8 cellular contexts compared by ENCODE assay signal in the genomic region with DNA sequence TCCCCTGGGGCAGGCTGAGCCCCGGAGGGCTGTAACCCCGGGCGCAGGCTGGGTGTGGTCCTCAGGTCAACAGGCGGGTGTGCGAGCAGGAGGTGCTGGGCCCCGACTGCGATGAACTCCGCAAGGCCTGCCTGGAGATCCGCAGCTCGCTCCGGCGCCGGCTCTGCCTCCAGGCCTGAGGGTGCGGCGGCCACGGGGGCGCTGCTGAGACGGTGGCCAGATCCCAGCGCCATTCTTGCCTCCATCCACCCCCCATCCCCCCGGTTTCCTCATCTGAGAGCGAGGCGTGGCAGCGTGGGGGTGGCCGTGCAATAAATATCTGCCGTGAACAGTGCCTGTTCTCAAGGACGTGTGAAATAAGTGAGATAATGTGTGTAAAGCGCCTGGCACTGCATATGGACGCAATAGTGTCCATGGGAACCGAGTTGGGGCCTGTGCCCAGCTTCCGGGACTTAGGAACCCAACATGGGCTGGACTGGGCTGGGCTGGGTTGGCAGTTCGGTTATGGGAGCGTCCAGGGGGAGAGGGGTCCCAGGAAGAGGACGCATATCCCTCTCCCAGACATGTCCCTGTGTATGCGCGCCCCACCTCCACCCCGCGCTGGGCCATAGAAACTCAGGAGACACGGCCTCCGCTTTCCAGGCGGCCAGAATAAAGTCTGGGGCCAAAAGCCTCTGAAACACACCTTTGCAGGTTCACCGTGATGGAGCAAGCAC. TPM values are rescaled to one million over a fixed set of nuclear protein-coding genes. Genes with fewer than 3 reads are reported as not detected.
DNase-seq lines count a peak whose midpoint lies in the region; ATAC-seq, FAIRE-seq and TF ChIP-seq lines count a peak whose summit lies in the region.

No MANE protein-coding gene starts in this region.

- DNase-seq in NCI-H510A treated with DMSO at 0.1 percent for 48 hours (lab: John Stamatoyannopoulos, UW) (peak; percentile 42), NCI-H510A (lab: John Stamatoyannopoulos, UW) (no peak), SHP77 (lab: John Stamatoyannopoulos, UW) (peak; percentile 51 to 60), astrocyte (ENCODE audit: low read depth) (peak; percentile 40), right cardiac atrium (peak; percentile 78 to 92 (median 91)), trophoblast cell (peak; percentile 30 to 51)

- H3K14ac ChIP-seq in trophoblast cell (ENCODE audit: low read length) = peak overlapping the region; percentile 80

- no peak overlapping the region for H3K23ac ChIP-seq in trophoblast cell (ENCODE audit: low read length)

- H3K27me3 Mint-ChIP-seq in astrocyte (ENCODE audit: low read depth, unreplicated experiment) = peaks cover 6% of the 10 kb centered on the region

- peak overlapping the region; percentile 87 for H4K8ac ChIP-seq in trophoblast cell (ENCODE audit: low read depth, low read length)

- H3K79me1 ChIP-seq in trophoblast cell (ENCODE audit: low read length) = peaks cover 8% of the 10 kb centered on the region

- H3K4me2 ChIP-seq in astrocyte (ENCODE audit: low read length) (peak overlapping the region; percentile 92), trophoblast cell (ENCODE audit: low read length) (peak overlapping the region; percentile 89)

- peak overlapping the region; percentile 86 for H3K4me3 Mint-ChIP-seq in astrocyte (ENCODE audit: unreplicated experiment)

- intact Hi-C loops in right cardiac atrium (cut with DNase I) = no loop called here

- H3K4ac ChIP-seq in trophoblast cell (ENCODE audit: low read depth, low read length) = no peak overlapping the region

- H2AK5ac ChIP-seq in trophoblast cell (ENCODE audit: low read length) = no peak overlapping the region

- H4K12ac ChIP-seq in trophoblast cell (ENCODE audit: low read depth, low read length) = peak overlapping the region; percentile 40

- peak; percentile 30 for TF ChIP-seq CTCF in astrocyte (IDR thresholded peaks at IDR 0.05; ENCODE audit: insufficient read depth, low read depth, low read length)

- ATAC-seq in HG03439 (IDR thresholded peaks at IDR 0.05; ENCODE audit: unreplicated experiment) (peak; percentile 7), right cardiac atrium (peak; percentile 59 to 63), GM19463 (IDR thresholded peaks at IDR 0.05; ENCODE audit: unreplicated experiment) (no peak)

- H3K36me3 ChIP-seq in astrocyte (ENCODE audit: insufficient read depth, low read length) = no peaks in the 10 kb centered on the region
- H3K36me3 ChIP-seq in trophoblast cell (ENCODE audit: control insufficient read depth in 1 of 2, insufficient read depth in 2 of 2, low read length in 2 of 2) = no peaks in the 10 kb centered on the region

- H3K27ac ChIP-seq in astrocyte (ENCODE audit: low read depth, low read length) = peak overlapping the region; percentile 68
- H3K27ac ChIP-seq in right cardiac atrium (ENCODE audit: low read length) = peak overlapping the region; percentile 80
- H3K27ac ChIP-seq in trophoblast cell (ENCODE audit: low read depth, low read length) = peak overlapping the region; percentile 54

- H3K27me3 ChIP-seq in astrocyte (ENCODE audit: insufficient read depth, low read length) = no peaks in the 10 kb centered on the region
- H3K27me3 ChIP-seq in right cardiac atrium (ENCODE audit: control insufficient read depth, insufficient read depth) = no peaks in the 10 kb centered on the region
- no peaks in the 10 kb centered on the region for H3K27me3 ChIP-seq in trophoblast cell (ENCODE audit: insufficient read depth, low read length)

- H3K18ac ChIP-seq in trophoblast cell (ENCODE audit: low read length) = peak overlapping the region; percentile 84

- no peaks in the 10 kb centered on the region for H3K4me1 Mint-ChIP-seq in astrocyte (ENCODE audit: low read depth, unreplicated experiment)

- H4K91ac ChIP-seq in trophoblast cell (ENCODE audit: low read depth, low read length) = peak overlapping the region; percentile 87

- H2AFZ ChIP-seq in astrocyte (ENCODE audit: low read depth, low read length) (peak overlapping the region; percentile 94), trophoblast cell (ENCODE audit: insufficient read depth, low read length, poor library complexity) (peak overlapping the region; percentile 46)

- no peak for FAIRE-seq in astrocyte (lab: Jason Lieb, UNC)

- H3K9me3 ChIP-seq in astrocyte (ENCODE audit: insufficient read depth, low read depth, low read length) (no peaks in the 10 kb centered on the region), right cardiac atrium (ENCODE audit: control insufficient read depth, low read length) (no peaks in the 10 kb centered on the region), trophoblast cell (ENCODE audit: insufficient read depth, low read depth, low read length) (no peaks in the 10 kb centered on the region)

- peak overlapping the region; percentile 29 for H2BK120ac ChIP-seq in trophoblast cell (ENCODE audit: insufficient read depth, low read length, poor library complexity)

- H2BK12ac ChIP-seq in trophoblast cell (ENCODE audit: low read length) = peak overlapping the region; percentile 2

- H3K4me3 ChIP-seq in astrocyte (ENCODE audit: insufficient read depth, low read depth, low read length) (peak overlapping the region; percentile 74), right cardiac atrium (ENCODE audit: low read length) (peak overlapping the region; percentile 64), trophoblast cell (ENCODE audit: low read depth, low read length) (peak overlapping the region; percentile 85)

- H3K79me2 ChIP-seq in astrocyte (ENCODE audit: insufficient read depth, low read length) (no peaks in the 10 kb centered on the region), trophoblast cell (ENCODE audit: control insufficient read depth, insufficient read depth, low read length, poor library complexity) (peaks cover 3% of the 10 kb centered on the region)

- H3K4me1 ChIP-seq in astrocyte (ENCODE audit: insufficient read depth, low read length) (peaks cover 2% of the 10 kb centered on the region), right cardiac atrium (ENCODE audit: control insufficient read depth, insufficient read depth, low read length) (no peaks in the 10 kb centered on the region), trophoblast cell (ENCODE audit: control insufficient read depth in 1 of 2, insufficient read depth in 2 of 2, low read length in 2 of 2) (peaks cover 4 to 10% of the 10 kb centered on the region in 2 experiments)

- peaks cover 4% of the 10 kb centered on the region for H4K20me1 ChIP-seq in astrocyte (ENCODE audit: insufficient read depth, low read length)

- H3K9ac ChIP-seq in astrocyte (ENCODE audit: low read length) (peak overlapping the region; percentile 83), trophoblast cell (ENCODE audit: low read length) (peak overlapping the region; percentile 64)

- H2BK5ac ChIP-seq in trophoblast cell (ENCODE audit: low read depth, low read length, poor library complexity) = peak overlapping the region; percentile 24

- peak overlapping the region; percentile 86 for H3K27ac Mint-ChIP-seq in astrocyte (ENCODE audit: unreplicated experiment)

- no peaks in the 10 kb centered on the region for H3K36me3 Mint-ChIP-seq in astrocyte (ENCODE audit: low read depth, unreplicated experiment)

- WGBS in right cardiac atrium = 6% methylated on average over 41 of the region's 41 CpGs
- WGBS in trophoblast cell (ENCODE audit: extremely low coverage, insufficient coverage, insufficient read length) = no CpG with 5 or more reads among the region's 41 CpGs

- H3K9me3 Mint-ChIP-seq in astrocyte (ENCODE audit: unreplicated experiment) = no peaks in the 10 kb centered on the region

RNA-seq across cellular contexts. Expression of gene ZNF213, which starts 15.0 kb away (rescaled TPM):
- 11.3 and 12.0 TPM in 2 replicates for total RNA-seq in astrocyte
- 1 to 10 TPM; 6.2 to 8.7 (median 7.6) TPM for total RNA-seq in right cardiac atrium
- polyA plus RNA-seq in right cardiac atrium = 7.2 TPM
- 8.3 and 8.5 TPM in 2 replicates for polyA plus RNA-seq in trophoblast cell (2013)

RNA-seq across cellular contexts. Expression of gene ZNF205, which starts 37.4 kb away (rescaled TPM):
- total RNA-seq in astrocyte (13.2 and 15.4 TPM in 2 replicates), right cardiac atrium (10 to 100 TPM in 1 of 4 donors, 1 to 10 TPM in 3; 6.4 to 10.1 (median 9.2) TPM)
- 10.9 TPM for polyA plus RNA-seq in right cardiac atrium
- polyA plus RNA-seq in trophoblast cell (2013) = 8.4 and 8.7 TPM in 2 replicates

RNA-seq across cellular contexts. Expression of gene OR1F1, which starts 38.2 kb away (rescaled TPM):
- total RNA-seq in astrocyte (0.32 TPM in 1 of 2 replicates, not detected in the other), right cardiac atrium (not detected)
- polyA plus RNA-seq in right cardiac atrium = not detected
- polyA plus RNA-seq in trophoblast cell (2013) = 0.06 TPM in 1 of 2 replicates, not detected in the other

RNA-seq across cellular contexts. Expression of gene ZSCAN10, which starts 50.7 kb away (rescaled TPM):
- total RNA-seq in astrocyte (0.22 and 0.25 TPM in 2 replicates), right cardiac atrium (not detected)
- polyA plus RNA-seq in right cardiac atrium = not detected
- polyA plus RNA-seq in trophoblast cell (2013) = 0.33 and 0.34 TPM in 2 replicates
